1 cellular context compared by ENCODE assay signal in genomic region chrX:18389968-18390367, GRCh38.
TF ChIP-seq lines count a peak whose summit lies in the region.

No MANE protein-coding gene starts in this region.

TF ChIP-seq in endothelial cell of umbilical vein, 7 proteins besides CTCF, POLR2A, EP300 and RAD21 (continued from another document):
- TF ChIP-seq MAX (IDR thresholded peaks at IDR 0.05; ENCODE audit: insufficient read depth, insufficient read length): no peak
